ENCODE assay signal across 4 cellular contexts in the genomic region with DNA sequence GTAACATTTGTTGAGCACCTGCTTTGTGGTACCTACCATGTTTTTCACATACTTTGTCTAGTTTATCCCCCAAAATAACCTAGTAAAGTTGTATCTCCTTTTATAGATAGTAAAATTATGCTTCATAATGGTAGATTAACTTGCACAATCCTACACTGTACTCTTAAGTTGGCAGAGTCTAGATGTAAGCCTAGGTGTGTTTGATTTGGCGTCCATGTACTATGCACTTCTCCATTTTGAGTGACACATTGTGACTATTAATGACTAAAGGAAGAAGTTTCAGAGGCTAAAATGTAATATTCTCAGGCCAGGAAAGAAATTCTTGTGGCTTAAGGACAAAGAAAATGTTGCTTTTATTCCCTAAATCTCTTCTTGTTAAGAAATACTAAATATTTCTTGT.
TF ChIP-seq lines count a peak whose summit lies in the region.

No MANE protein-coding gene starts in this region.

TF ChIP-seq in SK-N-SH, 30 proteins besides CTCF, POLR2A, EP300 and RAD21:
- TF ChIP-seq POLR2AphosphoS5 (IDR thresholded peaks at IDR 0.05; ENCODE audit: low read depth, low read length) (no peak), TCF12 (IDR thresholded peaks at IDR 0.05) (no peak), MAX (IDR thresholded peaks at IDR 0.05; ENCODE audit: low read depth) (no peak), SMC3 (IDR thresholded peaks at IDR 0.05; ENCODE audit: low read depth, low read length) (no peak), CHD2 (IDR thresholded peaks at IDR 0.05; ENCODE audit: low read length, partially characterized antibody) (no peak), TAF1 (IDR thresholded peaks at IDR 0.05; ENCODE audit: borderline replicate concordance, low read depth, low read length) (no peak), USF2 (IDR thresholded peaks at IDR 0.05; ENCODE audit: borderline replicate concordance, low read depth, low read length) (no peak), FOSL2 (IDR thresholded peaks at IDR 0.05; ENCODE audit: borderline replicate concordance, low read depth) (no peak), NFIC (IDR thresholded peaks at IDR 0.05; ENCODE audit: borderline replicate concordance) (no peak)
- TF ChIP-seq, protein P1, sequence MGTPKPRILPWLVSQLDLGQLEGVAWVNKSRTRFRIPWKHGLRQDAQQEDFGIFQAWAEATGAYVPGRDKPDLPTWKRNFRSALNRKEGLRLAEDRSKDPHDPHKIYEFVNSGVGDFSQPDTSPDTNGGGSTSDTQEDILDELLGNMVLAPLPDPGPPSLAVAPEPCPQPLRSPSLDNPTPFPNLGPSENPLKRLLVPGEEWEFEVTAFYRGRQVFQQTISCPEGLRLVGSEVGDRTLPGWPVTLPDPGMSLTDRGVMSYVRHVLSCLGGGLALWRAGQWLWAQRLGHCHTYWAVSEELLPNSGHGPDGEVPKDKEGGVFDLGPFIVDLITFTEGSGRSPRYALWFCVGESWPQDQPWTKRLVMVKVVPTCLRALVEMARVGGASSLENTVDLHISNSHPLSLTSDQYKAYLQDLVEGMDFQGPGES (IDR thresholded peaks at IDR 0.05; ENCODE audit: low read depth, low read length), result no peak
- TF ChIP-seq, protein P2, sequence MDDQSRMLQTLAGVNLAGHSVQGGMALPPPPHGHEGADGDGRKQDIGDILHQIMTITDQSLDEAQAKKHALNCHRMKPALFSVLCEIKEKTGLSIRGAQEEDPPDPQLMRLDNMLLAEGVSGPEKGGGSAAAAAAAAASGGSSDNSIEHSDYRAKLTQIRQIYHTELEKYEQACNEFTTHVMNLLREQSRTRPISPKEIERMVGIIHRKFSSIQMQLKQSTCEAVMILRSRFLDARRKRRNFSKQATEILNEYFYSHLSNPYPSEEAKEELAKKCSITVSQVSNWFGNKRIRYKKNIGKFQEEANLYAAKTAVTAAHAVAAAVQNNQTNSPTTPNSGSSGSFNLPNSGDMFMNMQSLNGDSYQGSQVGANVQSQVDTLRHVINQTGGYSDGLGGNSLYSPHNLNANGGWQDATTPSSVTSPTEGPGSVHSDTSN (IDR thresholded peaks at IDR 0.05), result no peak

TF ChIP-seq in SK-N-SH treated with all-trans-retinoic acid at 6 μM for 48 hours, 23 proteins besides CTCF, POLR2A, EP300 and RAD21 (continues in another document):
- TF ChIP-seq ZNF8 (CRISPR knock-in tag; IDR thresholded peaks at IDR 0.05) (no peak), PPARA (CRISPR knock-in tag; IDR thresholded peaks at IDR 0.05; ENCODE audit: borderline replicate concordance) (no peak), ZFP30 (CRISPR knock-in tag; IDR thresholded peaks at IDR 0.05) (no peak), TSHZ2 (CRISPR knock-in tag; IDR thresholded peaks at IDR 0.05) (no peak), RARB (CRISPR knock-in tag; IDR thresholded peaks at IDR 0.05) (no peak)
- TF ChIP-seq, protein P3, sequence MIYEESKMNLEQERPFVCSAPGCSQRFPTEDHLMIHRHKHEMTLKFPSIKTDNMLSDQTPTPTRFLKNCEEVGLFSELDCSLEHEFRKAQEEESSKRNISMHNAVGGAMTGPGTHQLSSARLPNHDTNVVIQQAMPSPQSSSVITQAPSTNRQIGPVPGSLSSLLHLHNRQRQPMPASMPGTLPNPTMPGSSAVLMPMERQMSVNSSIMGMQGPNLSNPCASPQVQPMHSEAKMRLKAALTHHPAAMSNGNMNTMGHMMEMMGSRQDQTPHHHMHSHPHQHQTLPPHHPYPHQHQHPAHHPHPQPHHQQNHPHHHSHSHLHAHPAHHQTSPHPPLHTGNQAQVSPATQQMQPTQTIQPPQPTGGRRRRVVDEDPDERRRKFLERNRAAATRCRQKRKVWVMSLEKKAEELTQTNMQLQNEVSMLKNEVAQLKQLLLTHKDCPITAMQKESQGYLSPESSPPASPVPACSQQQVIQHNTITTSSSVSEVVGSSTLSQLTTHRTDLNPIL (CRISPR knock-in tag; IDR thresholded peaks at IDR 0.05; ENCODE audit: low read depth), result no peak

TF ChIP-seq in K562, 482 proteins besides CTCF, POLR2A, EP300 and RAD21:
- TF ChIP-seq SIX5 (IDR thresholded peaks at IDR 0.05; ENCODE audit: borderline replicate concordance in 1 of 2, insufficient read depth in 1 of 2, low read depth in 1 of 2, low read length in 2 of 2) (no peak), ZNF347 (CRISPR knock-in tag; IDR thresholded peaks at IDR 0.05; ENCODE audit: low read depth) (no peak), ZNF24 (IDR thresholded peaks at IDR 0.05) (no peak), PURB (CRISPR knock-in tag; IDR thresholded peaks at IDR 0.05; ENCODE audit: low read depth) (no peak), KDM4B (IDR thresholded peaks at IDR 0.05; ENCODE audit: borderline replicate concordance in 2 of 2, low read depth in 1 of 2) (no peak)

TF ChIP-seq in GM23338, 12 proteins besides CTCF, POLR2A, EP300 and RAD21:
- TF ChIP-seq POLR2AphosphoS5 (IDR thresholded peaks at IDR 0.05; ENCODE audit: low read depth) (no peak), ZNF462 (CRISPR knock-in tag; IDR thresholded peaks at IDR 0.05) (no peak), EZH2phosphoT487 (IDR thresholded peaks at IDR 0.05; ENCODE audit: unreplicated experiment) (no peak), NANOG (IDR thresholded peaks at IDR 0.05; ENCODE audit: borderline replicate concordance) (no peak), ZNF331 (CRISPR knock-in tag; IDR thresholded peaks at IDR 0.05; ENCODE audit: low read depth) (no peak), ZNF114 (CRISPR knock-in tag; IDR thresholded peaks at IDR 0.05) (no peak), JUNB (IDR thresholded peaks at IDR 0.05; ENCODE audit: unreplicated experiment) (no peak), STAT1 (IDR thresholded peaks at IDR 0.05; ENCODE audit: unreplicated experiment) (no peak), REST (IDR thresholded peaks at IDR 0.05; ENCODE audit: unreplicated experiment) (no peak), CREB1 (CRISPR knock-in tag; IDR thresholded peaks at IDR 0.05; ENCODE audit: low read depth) (no peak)
